In genomic region chr17:63986842-63987615, GRCh38 we compare ENCODE assay signal across 20 cellular contexts. TPM values are rescaled to one million over a fixed set of nuclear protein-coding genes. Genes with fewer than 3 reads are reported as not detected.
DNase-seq lines count a peak whose midpoint lies in the region; ATAC-seq and TF ChIP-seq lines count a peak whose summit lies in the region.
"Had no signal": no experiment of that assay in that cellular context is flagged by ENCODE, and none has a peak within 500 bp of the region (broad histone marks: within the 10 kb centered on the region; RNA-seq: fewer than 3 reads in every experiment).

No MANE protein-coding gene starts in this region.

- H3K14ac ChIP-seq in IMR-90 (replicated peaks; ENCODE audit: low read depth, low read length), result no peak overlapping the region; the same call in 1 of the 2 replicates

- H3K27me3 ChIP-seq in CD4-positive, alpha-beta memory T cell (ENCODE audit: insufficient read depth, low read length), result no peaks in the 10 kb centered on the region
- H3K27me3 ChIP-seq in IMR-90 (ENCODE audit: control insufficient read depth, insufficient read depth, low read length), result peaks cover 22% of the 10 kb centered on the region
- no peaks in the 10 kb centered on the region for H3K27me3 ChIP-seq in body of pancreas
- H3K27me3 ChIP-seq in sigmoid colon, result peaks cover 0 to 20% (median 5%) of the 10 kb centered on the region in 3 donors
- peaks cover 6% of the 10 kb centered on the region for H3K27me3 ChIP-seq in lower lobe of right lung (ENCODE audit: low read depth)

- H3K9me1 ChIP-seq in IMR-90 (ENCODE audit: insufficient read depth, low read length), result peaks cover 9% of the 10 kb centered on the region; the same call in 1 of the 2 replicates

- no TSS peak for BruUV-seq in IMR-90 (replicated peaks; lab: Mats Ljungman, UMichigan)

- H2AK9ac ChIP-seq in IMR-90 (replicated peaks; ENCODE audit: low read depth, low read length, poor library complexity), result peak overlapping the region; percentile 31

- no peak overlapping the region for H4K5ac ChIP-seq in IMR-90 (ENCODE audit: low read depth, low read length)

- dilution Hi-C loops in IMR-90 (cut with HindIII; ENCODE audit: low sequenced_read_pairs, unreplicated experiment), result no loop called here

- no peak for ATAC-seq in IMR-90 (ENCODE audit: low read depth)
- ATAC-seq in body of pancreas, result no peak
- ATAC-seq in lower lobe of right lung, result no peak
- ATAC-seq: gastroesophageal sphincter, K562, left lobe of liver, mucosa of descending colon had no signal

- H2AK5ac ChIP-seq in IMR-90 (ENCODE audit: low read depth, low read length), result no peak overlapping the region

- H3K9me3 ChIP-seq in CD4-positive, alpha-beta memory T cell (ENCODE audit: control insufficient read depth in 1 of 2, low read length in 2 of 2), result no peaks in the 10 kb centered on the region
- H3K9me3 ChIP-seq in IMR-90 (ENCODE audit: control insufficient read depth, insufficient read depth, low read length), result peaks cover 2% of the 10 kb centered on the region
- H3K9me3 ChIP-seq in body of pancreas, result no peaks in the 10 kb centered on the region
- H3K9me3 ChIP-seq in sigmoid colon, result peaks cover 0 to 2% (median 0%) of the 10 kb centered on the region in 4 donors
- H3K9me3 ChIP-seq in lower lobe of right lung, result no peaks in the 10 kb centered on the region
- H3K9me3 ChIP-seq: mucosa of descending colon had no signal

- peaks cover 27 to 50% (median 36%) of the 10 kb centered on the region in 4 donors for H3K4me1 Mint-ChIP-seq in CD4-positive, alpha-beta memory T cell

- H2BK5ac ChIP-seq in IMR-90 (ENCODE audit: low read depth, low read length, poor library complexity, severe bottlenecking), result no peak overlapping the region

- peaks cover 2 to 3% of the 10 kb centered on the region in 2 donors for H3K36me3 Mint-ChIP-seq in CD4-positive, alpha-beta memory T cell

- peaks cover 0 to 2% of the 10 kb centered on the region in 2 donors for H3K27me3 Mint-ChIP-seq in CD4-positive, alpha-beta memory T cell

- 0 out of 3 replicates have a peak overlapping the region, but pooled peaks have one; percentile 20 for H2BK15ac ChIP-seq in IMR-90 (ENCODE audit: low read depth, low read length)

- DNase-seq in CD4-positive, alpha-beta memory T cell, result no peak
- DNase-seq in IMR-90, result no peak
- DNase-seq in body of pancreas, result peak in 3 of 4 donors; percentile 8 to 30 (median 25)
- DNase-seq in sigmoid colon, result no peak
- DNase-seq in NCI-H1092 treated with DMSO at 0.1 percent for 48 hours (lab: John Stamatoyannopoulos, UW), result no peak
- no peak for DNase-seq in NCI-H1694 (lab: John Stamatoyannopoulos, UW)
- no peak for DNase-seq in lower lobe of right lung
- DNase-seq: activated CD4-positive, alpha-beta memory T cell treated with anti-CD3 and anti-CD28 coated beads, Interleukin-2, amount 10 ng/mL, durations not matched to agents 7 days and 5 days; erythroblast; HCEC 1CT; NCI-H1105 treated with DMSO at 0.1 percent for 48 hours; NCI-H2171; nucleus accumbens had no signal

- H3K4me3 ChIP-seq in CD4-positive, alpha-beta memory T cell (ENCODE audit: low read length in 2 of 2), result no peak overlapping the region
- H3K4me3 ChIP-seq in IMR-90 (ENCODE audit: insufficient read depth, low read depth, low read length) (no peak overlapping the region), body of pancreas (no peak overlapping the region), sigmoid colon (no peak overlapping the region), lower lobe of right lung (no peak overlapping the region)
- H3K4me3 ChIP-seq: gastroesophageal sphincter, K562, mucosa of descending colon had no signal

- H2BK120ac ChIP-seq in IMR-90 (ENCODE audit: low read depth, low read length), result no peak overlapping the region

- H3K4me1 ChIP-seq in CD4-positive, alpha-beta memory T cell (ENCODE audit: insufficient read depth, low read length), result peaks cover 36% of the 10 kb centered on the region
- H3K4me1 ChIP-seq in IMR-90 (ENCODE audit: control insufficient read depth, insufficient read depth, low read length), result peaks cover 8% of the 10 kb centered on the region; the same call in 1 of the 2 replicates
- peaks cover 20% of the 10 kb centered on the region for H3K4me1 ChIP-seq in body of pancreas
- H3K4me1 ChIP-seq in sigmoid colon, result peaks cover 0 to 56% (median 40%) of the 10 kb centered on the region in 4 donors
- peaks cover 58% of the 10 kb centered on the region for H3K4me1 ChIP-seq in lower lobe of right lung

- 88% methylated on average over 4 of the region's 13 CpGs; no CpG with 5 or more reads in 1 of the 2 experiments for WGBS in IMR-90 (ENCODE audit: extremely low coverage in 2 of 2, insufficient read length in 1 of 2), 2 experiments
- 43 to 50% methylated on average over 11 to 13 of the region's 13 CpGs for WGBS in body of pancreas, 2 donors
- 75 to 77% methylated on average over 13 of the region's 13 CpGs for WGBS in sigmoid colon, 2 donors

- H3K9ac ChIP-seq in IMR-90 (ENCODE audit: low read depth, low read length), result no peak overlapping the region

- H2BK20ac ChIP-seq in IMR-90 (ENCODE audit: low read depth, low read length), result no peak overlapping the region

- H3K36me3 ChIP-seq in CD4-positive, alpha-beta memory T cell (ENCODE audit: insufficient read depth, low read length), result no peaks in the 10 kb centered on the region
- H3K36me3 ChIP-seq in IMR-90 (ENCODE audit: control insufficient read depth, insufficient read depth, low read length) (no peaks in the 10 kb centered on the region), body of pancreas (replicated peaks in 1 of 2; ENCODE audit: insufficient read depth in 1 of 2, low read depth in 2 of 2) (no peaks in the 10 kb centered on the region), sigmoid colon (no peaks in the 10 kb centered on the region), lower lobe of right lung (no peaks in the 10 kb centered on the region)
- H3K36me3 ChIP-seq: gastroesophageal sphincter had no signal

- no peak for TF ChIP-seq POLR2A in IMR-90 (IDR thresholded peaks at IDR 0.05; ENCODE audit: low read depth, low read length)
- TF ChIP-seq POLR2A in body of pancreas (IDR thresholded peaks at IDR 0.05), result no peak
- TF ChIP-seq POLR2A in sigmoid colon (IDR thresholded peaks at IDR 0.05), result no peak

- CTCF ChIA-PET in CD4-positive, alpha-beta memory T cell (lab: Charles Lee; ENCODE audit: partially characterized antibody), result interaction anchor here (0.7 to 32.9 kb wide), 10 partner anchors 8 to 315 kb away, joined by 3 to 556 read pairs (median 5); partner anchors contain the start of genes GH1, ICAM2 and PRR29
- CTCF ChIA-PET in IMR-90 (lab: Yijun Ruan, JAX), result no interaction called here

- TF ChIP-seq EP300 in sigmoid colon (IDR thresholded peaks at IDR 0.05), result no peak

- H3K4me3 Mint-ChIP-seq in CD4-positive, alpha-beta memory T cell, result peak overlapping the region in 1 of 8 donors; percentile 25
- H3K4me3 Mint-ChIP-seq: activated CD4-positive, alpha-beta memory T cell treated with anti-CD3 and anti-CD28 coated beads, Interleukin-2, amount 10 ng/mL, durations not matched to agents 7 days and 5 days had no signal

- no peak overlapping the region for H3K18ac ChIP-seq in IMR-90 (ENCODE audit: low read depth, low read length)

- H2AFZ ChIP-seq in IMR-90 (replicated peaks; ENCODE audit: low read length, poor library complexity), result no peak overlapping the region

- TF ChIP-seq CTCF in IMR-90 (conservative IDR thresholded peaks at IDR 0.05; ENCODE audit: low read depth, low read length) (no peak), body of pancreas (IDR thresholded peaks at IDR 0.05) (no peak), sigmoid colon (IDR thresholded peaks at IDR 0.05) (no peak), lower lobe of right lung (IDR thresholded peaks at IDR 0.05) (no peak)

- no peak overlapping the region for H3K4ac ChIP-seq in IMR-90 (ENCODE audit: low read depth, low read length)

- H3K23ac ChIP-seq in IMR-90 (ENCODE audit: low read depth, low read length), result no peak overlapping the region

- in situ Hi-C loops in IMR-90 (cut with MboI; ENCODE audit: low sequenced_read_pairs), result no loop called here

- peak overlapping the region in 5 of 7 donors; percentile 53 to 98 (median 75) for H3K27ac Mint-ChIP-seq in CD4-positive, alpha-beta memory T cell

- H3K79me1 ChIP-seq in IMR-90 (ENCODE audit: low read depth in 1 of 2, low read length in 2 of 2), result no peaks in the 10 kb centered on the region

- no peak overlapping the region for H4K8ac ChIP-seq in IMR-90 (ENCODE audit: low read depth in 2 of 2, low read length in 2 of 2)

- no peak overlapping the region for H4K91ac ChIP-seq in IMR-90 (ENCODE audit: insufficient read depth, low read depth, low read length)

- H4K20me1 ChIP-seq in IMR-90 (ENCODE audit: insufficient read depth, low read length), result no peaks in the 10 kb centered on the region

- peaks cover 2 to 8% (median 6%) of the 10 kb centered on the region in 8 donors for H3K9me3 Mint-ChIP-seq in CD4-positive, alpha-beta memory T cell

- POLR2A ChIA-PET in CD4-positive, alpha-beta memory T cell (lab: Charles Lee; ENCODE audit: partially characterized antibody), result interaction anchor here (4.9 kb wide), 1 partner anchor 38 kb away, joined by 32 read pairs; no protein-coding TSS in a partner anchor
- POLR2A ChIA-PET in IMR-90 (lab: Charles Lee; ENCODE audit: unreplicated experiment), result no interaction called here

- H3K4me2 ChIP-seq in IMR-90 (ENCODE audit: low read depth, low read length), result no peak overlapping the region

- no peak overlapping the region for H3K27ac ChIP-seq in CD4-positive, alpha-beta memory T cell (ENCODE audit: low read depth, low read length)
- no peak overlapping the region for H3K27ac ChIP-seq in IMR-90 (ENCODE audit: insufficient read depth, low read length)
- H3K27ac ChIP-seq in body of pancreas, result no peak overlapping the region
- peak overlapping the region in 3 of 4 donors; percentile 20 to 74 (median 69) for H3K27ac ChIP-seq in sigmoid colon
- H3K27ac ChIP-seq in lower lobe of right lung, result no peak overlapping the region
- H3K27ac ChIP-seq: HL-60 had no signal

- no peak overlapping the region for H3K56ac ChIP-seq in IMR-90 (ENCODE audit: extremely low read depth, insufficient read depth, low read length)

- TF ChIP-seq RAD21 in IMR-90 (IDR thresholded peaks at IDR 0.05; ENCODE audit: low read length), result no peak

- intact Hi-C loops in CD4-positive, alpha-beta memory T cell (cut with micrococcal nuclease), result loop anchor here (5.0 kb wide), 1 partner anchor 40 kb away; no protein-coding TSS in a partner anchor
- intact Hi-C loops in IMR-90 (cut with micrococcal nuclease) (no loop called here), body of pancreas (cut with DNase I) (no loop called here), sigmoid colon (cut with DNase I) (no loop called here), lower lobe of right lung (cut with DNase I) (no loop called here)

RNA-seq across cellular contexts. Expression of gene PRR29, which starts 11.1 kb away (rescaled TPM):
- 1 to 10 TPM in 1 of 2 experiments, under 1 TPM in 1; 0.19 to 1.0 TPM for total RNA-seq in CD4-positive, alpha-beta memory T cell
- polyA plus RNA-seq in CD4-positive, alpha-beta memory T cell, result 1 to 10 TPM; 5.6 to 6.0 TPM
- total RNA-seq in IMR-90 (2012; rRNA removed), result under 0.01 TPM in 1 of 2 replicates, not detected in the other
- 0.11 and 0.17 TPM in 2 replicates for polyA plus RNA-seq in IMR-90 (2012; rRNA removed)
- polyA plus RNA-seq in IMR-90 (2012; cell fraction: cytosol; rRNA removed), result 0.37 and 1.6 TPM in 2 replicates
- 1.4 and 1.5 TPM in 2 replicates for polyA plus RNA-seq in IMR-90 (2012; cell fraction: nucleus; rRNA removed; ENCODE audit: low replicate concordance)
- total RNA-seq in body of pancreas, result 1 to 10 TPM in 1 of 2 donors, under 1 TPM in 1; 0.52 to 1.6 TPM
- not detected for total RNA-seq in sigmoid colon
- under 1 TPM in 2 of 3 donors, not detected in 1; 0.22 to 0.60 TPM for polyA plus RNA-seq in sigmoid colon
- total RNA-seq in lower lobe of right lung, result 11.3 TPM
- total RNA-seq: bronchial epithelial cell, K562, mucosa of descending colon, RPMI7951 had no signal

RNA-seq across cellular contexts. Expression of gene SCN4A, which starts 14.3 kb away (rescaled TPM):
- total RNA-seq in CD4-positive, alpha-beta memory T cell, result under 1 TPM; 0.17 to 0.30 TPM
- polyA plus RNA-seq in CD4-positive, alpha-beta memory T cell, result not detected
- total RNA-seq in IMR-90 (2012; rRNA removed) (not detected in 2 replicates), body of pancreas (1 to 10 TPM in 1 of 2 donors, under 1 TPM in 1; 0.26 to 1.3 TPM), sigmoid colon (1 to 10 TPM in 2 of 4 donors, under 1 TPM in 2; 0.68 to 4.2 (median 1.0) TPM), lower lobe of right lung (0.18 TPM)
- polyA plus RNA-seq in IMR-90 (2012; rRNA removed) (not detected in 2 replicates), sigmoid colon (under 1 TPM in 2 of 3 donors, not detected in 1; 0.23 to 0.52 TPM)
- under 0.01 TPM in 1 of 2 replicates, not detected in the other for polyA plus RNA-seq in IMR-90 (2012; cell fraction: cytosol; rRNA removed)
- polyA plus RNA-seq in IMR-90 (2012; cell fraction: nucleus; rRNA removed; ENCODE audit: low replicate concordance), result 0.01 and 0.07 TPM in 2 replicates
- total RNA-seq: RPMI7951 had no signal

RNA-seq across cellular contexts. Expression of gene ICAM2, which starts 33.4 kb away (rescaled TPM):
- 100 to 1,000 TPM; 150 to 158 TPM for total RNA-seq in CD4-positive, alpha-beta memory T cell
- polyA plus RNA-seq in CD4-positive, alpha-beta memory T cell, result 100 to 1,000 TPM; 411 to 591 TPM
- 0.28 TPM in 1 of 2 replicates, not detected in the other for total RNA-seq in IMR-90 (2012; rRNA removed)
- 0.12 and 0.17 TPM in 2 replicates for polyA plus RNA-seq in IMR-90 (2012; rRNA removed)
- polyA plus RNA-seq in IMR-90 (2012; cell fraction: cytosol; rRNA removed), result 0.38 and 0.51 TPM in 2 replicates
- polyA plus RNA-seq in IMR-90 (2012; cell fraction: nucleus; rRNA removed; ENCODE audit: low replicate concordance), result 0.08 and 0.14 TPM in 2 replicates
- total RNA-seq in body of pancreas, result 10 to 100 TPM; 16.2 to 16.3 TPM
- 10 to 100 TPM; 27.4 to 59.5 (median 29.9) TPM for total RNA-seq in sigmoid colon
- 10 to 100 TPM in 1 of 3 donors, 1 to 10 TPM in 2; 6.0 to 31.7 (median 7.4) TPM for polyA plus RNA-seq in sigmoid colon
- total RNA-seq in lower lobe of right lung, result 69.2 TPM
- total RNA-seq: RPMI7951 had no signal

RNA-seq across cellular contexts. Expression of gene CD79B, which starts 54.9 kb away (rescaled TPM):
- 10 to 100 TPM; 16.4 to 17.2 TPM for total RNA-seq in CD4-positive, alpha-beta memory T cell
- 10 to 100 TPM; 54.4 to 57.2 TPM for polyA plus RNA-seq in CD4-positive, alpha-beta memory T cell
- total RNA-seq in IMR-90 (2012; rRNA removed) (not detected in 2 replicates), body of pancreas (not detected), sigmoid colon (1 to 10 TPM in 2 of 4 donors, under 1 TPM in 2; 0.66 to 1.8 (median 0.96) TPM), lower lobe of right lung (4.7 TPM)
- polyA plus RNA-seq in IMR-90 (2012; rRNA removed) (not detected in 2 replicates), sigmoid colon (100 to 1,000 TPM in 1 of 3 donors, 1 to 10 TPM in 1, not detected in 1; 2.4 to 112 TPM)
- polyA plus RNA-seq in IMR-90 (2012; cell fraction: cytosol; rRNA removed), result not detected in 2 replicates
- polyA plus RNA-seq in IMR-90 (2012; cell fraction: nucleus; rRNA removed; ENCODE audit: low replicate concordance), result not detected in 2 replicates
- total RNA-seq: bronchial epithelial cell, RPMI7951 had no signal

Comparison
In these comparisons a context has a peak if more than half of its experiments do, and no peak if none do; other contexts are left out.
1. DNase-seq: peak in body of pancreas (3 of 4); none in CD4-positive, alpha-beta memory T cell (0 of 5), IMR-90 (single experiment), sigmoid colon (single experiment), NCI-H1092 treated with DMSO at 0.1 percent for 48 hours (single experiment), NCI-H1694 (single experiment) and lower lobe of right lung (single experiment).
2. H3K27ac ChIP-seq: peak in sigmoid colon (3 of 4); none in CD4-positive, alpha-beta memory T cell (single experiment), IMR-90 (single experiment), body of pancreas (0 of 4) and lower lobe of right lung (single experiment).
3. RNA of gene ICAM2, which starts 33.4 kb away (total RNA-seq): 150 to 158 TPM in CD4-positive, alpha-beta memory T cell, 69.2 TPM in lower lobe of right lung (single experiment), 27.4 to 59.5 TPM in sigmoid colon and 16.2 to 16.3 TPM in body of pancreas; 0.28 TPM in IMR-90; every median in the first group is over 10 times any median in the second.